In the genomic region with DNA sequence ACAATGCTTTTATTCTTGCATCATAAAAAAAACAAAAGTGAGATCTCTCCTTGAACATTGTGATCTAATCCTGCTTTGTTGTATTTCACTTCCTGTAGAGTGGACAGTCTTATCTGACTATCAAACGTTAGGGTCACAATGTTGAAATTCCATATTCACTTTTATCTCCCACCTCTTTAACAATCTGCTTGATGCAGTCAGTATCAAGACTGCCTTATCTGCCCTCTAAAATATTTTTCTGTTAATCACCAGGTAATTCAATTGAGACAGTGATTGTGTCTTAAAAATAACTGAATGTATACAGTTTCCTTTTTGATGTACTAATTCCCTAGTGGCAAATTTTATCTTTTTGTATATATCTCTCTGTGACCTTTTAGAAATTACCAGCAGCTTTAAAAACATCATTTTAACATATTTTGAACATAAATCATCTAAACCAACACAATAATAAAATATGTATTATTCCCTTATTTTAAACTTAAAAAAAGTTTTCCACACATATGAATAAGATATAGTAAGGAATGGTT, we compare ENCODE assay signal across 19 cellular contexts.
"Had no signal": no experiment of that assay in that cellular context is flagged by ENCODE, and none has a peak within 500 bp of the region (broad histone marks: within the 10 kb centered on the region; RNA-seq: fewer than 3 reads in every experiment).

No MANE protein-coding gene starts in this region.

- DNase-seq: activated CD4-positive, alpha-beta T cell treated with anti-CD3 and anti-CD28 coated beads, Interleukin-2, amount 10 ng/mL, durations not matched to agents 24 days and 14 days; activated CD4-positive, alpha-beta T cell treated with anti-CD3 and anti-CD28 coated beads, Interleukin-2, amount 50 U/mL, for 4 hours; activated CD8-positive, alpha-beta T cell treated with anti-CD3 and anti-CD28 coated beads for 36 hours; activated naive CD4-positive, alpha-beta T cell treated with anti-CD3 and anti-CD28 coated beads, Interleukin-2, amount 10 ng/mL, durations not matched to agents 7 days and 5 days; activated naive CD8-positive, alpha-beta T cell treated with anti-CD3 and anti-CD28 coated beads, Interleukin-2, amount 50 U/mL, for 24 hours; activated T-cell treated with anti-CD3 and anti-CD28 coated beads, Interleukin-2, amount 50 U/mL, for 24 hours; amniotic stem cell; aorta; Karpas-422; KBM-7; MG63; NCI-H1105 treated with DMSO at 0.1 percent for 48 hours; NCI-H1436; NCI-H1694 treated with DMSO at 0.1 percent for 48 hours; NCI-H2029; NCI-H510A; NCI-H748 treated with DMSO at 0.1 percent for 48 hours; NK-92 treated with Interleukin-12 subunit alpha and Interleukin-12 subunit beta, amount 100 ng/mL, for 24 hours; PC-9 had no signal
